In the genomic region with DNA sequence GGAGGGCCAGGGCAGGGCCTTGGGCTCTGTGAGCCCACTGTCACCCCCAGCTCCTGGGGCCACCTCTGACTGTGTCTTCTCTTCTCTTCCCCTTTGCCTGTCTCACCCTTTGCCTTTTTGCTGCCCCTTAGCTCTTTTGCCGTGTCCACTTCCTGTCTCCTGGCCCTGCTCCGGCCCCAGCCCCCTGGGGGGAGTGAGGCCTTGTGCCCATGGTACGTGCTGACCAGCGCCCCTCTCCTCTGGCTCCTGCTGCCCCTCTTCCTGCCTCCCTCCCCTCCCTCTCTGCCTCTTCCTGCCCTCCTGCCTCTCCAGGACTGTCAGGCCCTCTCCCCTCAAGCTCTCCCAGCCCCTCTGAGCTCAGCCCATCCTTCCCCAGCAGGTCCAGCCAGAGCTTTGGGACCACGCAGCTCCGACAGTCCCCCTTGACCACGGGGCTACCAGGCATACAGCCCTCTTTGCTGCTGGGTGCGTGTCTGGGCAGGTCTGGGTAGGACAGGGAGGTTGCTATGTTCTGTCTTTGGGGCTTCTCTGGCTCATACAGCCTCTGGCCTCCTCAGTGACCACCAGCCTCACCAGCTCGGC, we compare ENCODE assay signal across 1 cellular context.
TF ChIP-seq lines count a peak whose summit lies in the region.

No MANE protein-coding gene starts in this region.

TF ChIP-seq in H1, 55 proteins besides CTCF, POLR2A, EP300 and RAD21:
- TF ChIP-seq CHD7 (IDR thresholded peaks at IDR 0.05; ENCODE audit: insufficient replicate concordance, low read length) (no peak), POU5F1 (IDR thresholded peaks at IDR 0.05; ENCODE audit: low read depth, low read length) (no peak), NRF1 (IDR thresholded peaks at IDR 0.05; ENCODE audit: low read depth, low read length) (no peak), SP2 (IDR thresholded peaks at IDR 0.05; ENCODE audit: low read length) (no peak)
